8 cellular contexts compared by ENCODE assay signal in the genomic region with DNA sequence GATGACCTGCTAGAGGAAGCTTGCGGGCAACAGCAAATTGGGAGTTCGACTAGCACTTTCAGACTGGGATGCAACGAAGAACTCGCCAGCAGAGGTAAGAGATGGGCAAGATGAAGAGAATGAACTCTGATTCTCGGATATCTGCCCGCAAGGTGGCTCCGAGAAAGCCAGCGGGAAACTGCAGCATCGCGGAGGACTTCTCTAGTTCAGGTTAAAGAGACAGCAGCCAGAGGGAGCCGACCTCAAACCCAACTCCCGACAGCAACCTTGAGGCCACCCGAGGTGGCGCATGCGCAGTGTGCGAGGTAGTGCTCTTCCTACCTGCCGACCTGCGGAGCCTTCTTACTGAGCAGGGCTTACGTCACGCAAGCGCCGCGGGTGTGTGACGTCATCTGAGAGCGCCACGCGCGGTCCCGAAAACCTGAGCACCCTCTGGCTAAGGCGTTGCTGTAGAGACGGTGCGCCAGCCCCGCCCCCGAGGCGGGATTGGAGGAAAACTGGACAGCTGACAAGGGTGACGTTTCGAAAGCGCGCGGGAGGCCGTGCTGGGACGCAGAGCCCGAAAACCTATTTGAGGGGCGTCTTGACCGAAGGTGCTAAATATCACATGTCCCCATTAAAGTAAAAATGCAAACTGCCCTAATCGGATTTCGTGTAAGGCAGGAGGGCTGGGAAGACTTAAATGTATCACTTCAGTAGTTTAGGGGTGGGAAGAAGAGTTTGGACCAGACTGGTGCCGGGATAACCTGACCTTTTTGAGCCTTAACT.
DNase-seq lines count a peak whose midpoint lies in the region; ATAC-seq, FAIRE-seq and TF ChIP-seq lines count a peak whose summit lies in the region.

No MANE protein-coding gene starts in this region.

- FAIRE-seq in islet of Langerhans (lab: Jason Lieb, UNC), result peak; percentile 98

- DNase-seq in AG10803 (ENCODE audit: low read depth) (peak; percentile 97), NCI-H446 (lab: John Stamatoyannopoulos, UW) (peak; percentile 98 to 100), cerebellar nuclear complex (lab: John Stamatoyannopoulos, UW) (peak; percentile 62 to 68)
- DNase-seq in stimulated activated CD4-positive, alpha-beta T cell treated with anti-CD3 and anti-CD28 coated beads, Interleukin-12 subunit alpha, Interleukin-12 subunit beta, amount 100 ng/mL, for 24 hours (ENCODE audit: low read depth in 2 of 2), result peak; percentile 100

- ATAC-seq in GM19035 (IDR thresholded peaks at IDR 0.05; ENCODE audit: unreplicated experiment) (peak; percentile 79), HG03354 (IDR thresholded peaks at IDR 0.05; ENCODE audit: poor library complexity, severe bottlenecking, unreplicated experiment) (peak; percentile 74)
- peak; percentile 93 to 95 for ATAC-seq in activated CD4-positive, CD25-positive, alpha-beta regulatory T cell treated with anti-CD3 and anti-CD28 coated beads, Interleukin-2, amount 50 U/mL, for 24 hours

- peak; percentile 30 for TF ChIP-seq CTCF in AG10803 (conservative IDR thresholded peaks at IDR 0.05; ENCODE audit: low read length)

- peak overlapping the region; percentile 85 for H3K4me3 ChIP-seq in AG10803 (ENCODE audit: low read length)

Comparison
In these comparisons a context has a peak if more than half of its experiments do, and no peak if none do; other contexts are left out.
1. Peak in every context shown above with its lines: DNase-seq, ATAC-seq and H3K4me3 ChIP-seq.